8 cellular contexts compared by ENCODE assay signal in the genomic region with DNA sequence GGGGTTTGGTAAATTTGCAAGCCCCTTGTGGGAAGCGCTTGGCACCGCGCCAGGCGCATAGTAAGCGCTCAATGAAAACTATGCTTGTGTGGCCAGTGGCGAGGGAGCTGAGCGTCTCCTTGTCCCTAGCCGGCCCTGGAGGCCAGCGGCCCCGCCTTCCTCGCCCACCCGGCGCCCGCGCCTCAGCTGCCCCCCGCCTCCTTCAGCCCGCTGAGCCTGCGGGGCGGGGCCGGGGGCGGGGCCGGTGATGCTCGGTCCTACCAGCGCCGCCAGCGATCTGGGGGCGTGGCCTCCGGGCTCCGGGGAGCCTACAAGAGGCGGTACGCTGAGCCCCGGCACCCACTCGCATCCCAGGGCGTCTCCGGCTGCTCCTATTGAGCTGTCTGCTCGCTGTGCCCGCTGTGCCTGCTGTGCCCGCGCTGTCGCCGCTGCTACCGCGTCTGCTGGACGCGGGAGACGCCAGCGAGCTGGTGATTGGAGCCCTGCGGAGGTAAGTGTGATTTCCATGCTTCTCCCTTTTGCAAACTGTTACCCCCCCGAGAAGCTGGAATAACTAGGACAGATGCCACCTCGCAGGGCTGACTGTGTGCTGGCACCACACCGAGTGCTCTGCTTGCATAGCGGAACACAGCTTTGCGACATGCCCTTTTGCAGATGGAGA. TPM values are rescaled to one million over a fixed set of nuclear protein-coding genes. Genes with fewer than 3 reads are reported as not detected.
DNase-seq lines count a peak whose midpoint lies in the region; ATAC-seq and TF ChIP-seq lines count a peak whose summit lies in the region.

TSS of gene CRISPLD2 (plus strand) at position 342 of the 661 bp plus-strand sequence. CDS start 18,511 bp downstream, outside the sequence.

- H3K4me3 Mint-ChIP-seq in activated T-helper 17 cell treated with anti-CD3 and anti-CD28 coated beads, Interleukin-2, amount 50 U/mL, for 72 hours, result peak within 1 kb of the TSS; percentile 81

- in situ Hi-C loops in KBM-7 (cut with MboI; ENCODE audit: low pct_unique_long_range_greater_than_20kb, low sequenced_read_pairs), result no loop called here

- peak; percentile 81 to 85 for TF ChIP-seq POLR2A in Peyer's patch (IDR thresholded peaks at IDR 0.05)

- no peaks in the 10 kb centered on the region for H3K36me3 Mint-ChIP-seq in activated T-helper 17 cell treated with anti-CD3 and anti-CD28 coated beads, Interleukin-2, amount 50 U/mL, for 72 hours (ENCODE audit: low read depth)

- no peaks in the 10 kb centered on the region for H3K36me3 ChIP-seq in Peyer's patch

- H3K9me3 ChIP-seq in Peyer's patch, result no peaks in the 10 kb centered on the region

- ATAC-seq in activated T-helper 17 cell treated with anti-CD3 and anti-CD28 coated beads, Interleukin-2, amount 50 U/mL, for 72 hours (replicated peaks), result peak; percentile 99
- ATAC-seq in HG02938 (IDR thresholded peaks at IDR 0.05; ENCODE audit: unreplicated experiment), result no peak

- H3K27ac ChIP-seq in Peyer's patch, result peak within 1 kb of the TSS; percentile 47 to 92 (median 74)

- DNase-seq in DMS153 (lab: John Stamatoyannopoulos, UW), result peak; percentile 89
- peak; percentile 85 for DNase-seq in KBM-7
- DNase-seq in Peyer's patch, result peak; percentile 72 to 92 (median 92)
- peak; percentile 89 for DNase-seq in fibroblast of gingiva (ENCODE audit: low read depth)
- DNase-seq in myocyte (ENCODE audit: low read depth), result peak; percentile 89
- peak; percentile 54 to 70 for DNase-seq in stimulated activated CD8-positive, alpha-beta memory T cell treated with anti-CD3 and anti-CD28 coated beads, Interleukin-4, amount 100 ng/mL, for 4 hours (ENCODE audit: low read depth in 2 of 2, low spot score in 1 of 2)

- peaks cover 0 to 14% (median 0%) of the 10 kb centered on the region in 4 donors for H3K4me1 ChIP-seq in Peyer's patch

- H3K27me3 ChIP-seq in Peyer's patch, result no peaks in the 10 kb centered on the region

- peaks cover 20% of the 10 kb centered on the region for H3K4me1 Mint-ChIP-seq in activated T-helper 17 cell treated with anti-CD3 and anti-CD28 coated beads, Interleukin-2, amount 50 U/mL, for 72 hours

- H3K27me3 Mint-ChIP-seq in activated T-helper 17 cell treated with anti-CD3 and anti-CD28 coated beads, Interleukin-2, amount 50 U/mL, for 72 hours, result peaks cover 10% of the 10 kb centered on the region

- no peaks in the 10 kb centered on the region for H3K9me3 Mint-ChIP-seq in activated T-helper 17 cell treated with anti-CD3 and anti-CD28 coated beads, Interleukin-2, amount 50 U/mL, for 72 hours

- peak within 1 kb of the TSS; percentile 37 to 59 (median 44) for H3K4me3 ChIP-seq in Peyer's patch

- H3K27ac Mint-ChIP-seq in activated T-helper 17 cell treated with anti-CD3 and anti-CD28 coated beads, Interleukin-2, amount 50 U/mL, for 72 hours, result no peak within 1 kb of the TSS

- no peak for TF ChIP-seq CTCF in Peyer's patch (IDR thresholded peaks at IDR 0.05)

RNA-seq across cellular contexts. Expression of gene CRISPLD2, which starts in this region (rescaled TPM):
- total RNA-seq in Peyer's patch, result 100 to 1,000 TPM in 2 of 4 donors, 10 to 100 TPM in 2; 19.6 to 319 (median 84.3) TPM
- under 1 TPM; 0.30 to 0.66 TPM for total RNA-seq in activated T-helper 17 cell treated with anti-CD3 and anti-CD28 coated beads, Interleukin-2, amount 50 U/mL, for 72 hours
- total RNA-seq in myocyte, result 6.1 and 7.2 TPM in 2 replicates
- 0.53 TPM for polyA plus RNA-seq in myocyte (2012)

Comparison
In these comparisons a context has a peak if more than half of its experiments do, and no peak if none do; other contexts are left out.
1. Peak in ATAC-seq in activated T-helper 17 cell treated with anti-CD3 and anti-CD28 coated beads, Interleukin-2, amount 50 U/mL, for 72 hours; RNA of the gene not detected or under 1 TPM.